1 cellular context compared by ENCODE assay signal in the genomic region with DNA sequence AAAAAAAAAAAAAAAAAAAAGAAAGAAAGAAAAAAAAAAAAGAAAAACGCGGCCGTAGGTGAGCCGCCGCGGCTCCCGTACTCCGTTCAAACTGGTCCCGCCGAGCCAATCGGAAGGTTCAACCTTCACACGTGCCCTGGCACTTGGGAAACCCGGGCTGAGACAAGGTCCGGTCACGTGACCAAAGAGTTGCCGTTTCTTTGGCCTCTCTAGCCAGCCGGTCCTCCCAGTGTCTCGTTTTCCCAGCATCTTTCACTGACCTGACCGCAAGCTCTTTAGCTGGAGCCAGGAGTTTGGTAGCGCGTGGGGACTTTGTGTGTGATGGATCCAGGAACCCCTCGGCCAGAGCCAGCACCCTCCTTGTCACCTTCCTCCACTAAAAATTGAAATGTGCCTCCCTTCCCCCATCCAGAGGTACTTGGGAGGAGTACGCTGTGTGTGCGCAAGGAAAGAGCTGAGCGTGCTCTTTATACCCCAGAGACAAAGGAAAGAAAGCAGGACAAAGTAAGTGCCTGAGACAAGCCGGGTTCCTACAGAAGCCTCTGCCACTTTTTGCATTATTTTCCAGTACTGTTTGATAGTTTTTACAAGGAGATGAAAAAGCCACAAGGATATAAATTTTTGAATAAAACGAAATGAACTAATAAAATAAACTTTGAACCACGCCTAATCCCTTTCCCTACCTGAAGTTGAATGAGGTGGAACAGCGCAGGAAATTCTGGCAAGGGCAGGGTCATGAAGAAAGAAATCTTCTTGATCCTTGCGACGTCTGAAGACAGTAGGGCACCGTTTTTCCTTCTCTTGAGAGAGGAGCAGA.
TF ChIP-seq lines count a peak whose summit lies in the region.

No MANE protein-coding gene starts in this region.

TF ChIP-seq in GM12878, 131 proteins besides CTCF, POLR2A, EP300 and RAD21 (continues in another document):
- TF ChIP-seq BRCA1 (IDR thresholded peaks at IDR 0.05; ENCODE audit: low read depth, low read length) (no peak), EED (IDR thresholded peaks at IDR 0.05; ENCODE audit: low read depth) (no peak), HDAC6 (IDR thresholded peaks at IDR 0.05; ENCODE audit: unreplicated experiment) (no peak), CREB1 (IDR thresholded peaks at IDR 0.05; ENCODE audit: low read depth) (peak; percentile 75), GATAD2B (conservative IDR thresholded peaks at IDR 0.05; ENCODE audit: low read depth) (no peak; the same call in 1 of the 2 replicates), HDAC2 (IDR thresholded peaks at IDR 0.05) (no peak), IRF4 (IDR thresholded peaks at IDR 0.05; ENCODE audit: low read depth, low read length) (peak; percentile 60; the same call in 1 of the 2 replicates), ZNF24 (IDR thresholded peaks at IDR 0.05) (no peak), RB1 (IDR thresholded peaks at IDR 0.05; ENCODE audit: borderline replicate concordance) (no peak; the same call in 1 of the 2 replicates), TCF12 (IDR thresholded peaks at IDR 0.05; ENCODE audit: low read depth, low read length) (no peak), ZNF274 (IDR thresholded peaks at IDR 0.05; ENCODE audit: insufficient read depth, insufficient read length) (no peak), KAT2A (conservative IDR thresholded peaks at IDR 0.05; ENCODE audit: control insufficient read depth, low read depth, low read length) (no peak), SIX5 (IDR thresholded peaks at IDR 0.05; ENCODE audit: low read depth, low read length, severe bottlenecking) (peak; percentile 51), NFIC (IDR thresholded peaks at IDR 0.05; ENCODE audit: low read depth, low read length) (0 out of 2 replicates have a peak, but pooled peaks have one; percentile 43), NR2F1 (conservative IDR thresholded peaks at IDR 0.05) (peak; percentile 60; the same call in 1 of the 2 replicates), MYC (IDR thresholded peaks at IDR 0.05; ENCODE audit: insufficient read depth, insufficient read length, insufficient replicate concordance, low read length, severe bottlenecking) (no peak), CEBPB (IDR thresholded peaks at IDR 0.05; ENCODE audit: borderline replicate concordance in 1 of 2, low read depth in 2 of 2, low read length in 2 of 2) (no peak), ZBED1 (IDR thresholded peaks at IDR 0.05; ENCODE audit: borderline replicate concordance) (no peak), CHD4 (IDR thresholded peaks at IDR 0.05) (no peak), FOXK2 (IDR thresholded peaks at IDR 0.05) (peak; percentile 66), ATF7 (IDR thresholded peaks at IDR 0.05; ENCODE audit: low read depth) (peak; percentile 70; the same call in 1 of the 2 replicates), IKZF2 (IDR thresholded peaks at IDR 0.05) (peak; percentile 64 to 67), NR2C1 (IDR thresholded peaks at IDR 0.05) (peak; percentile 64), POLR2AphosphoS2 (IDR thresholded peaks at IDR 0.05; ENCODE audit: low read depth, low read length) (no peak), SUZ12 (IDR thresholded peaks at IDR 0.05; ENCODE audit: unreplicated experiment) (no peak), SRF (IDR thresholded peaks at IDR 0.05; ENCODE audit: low read depth in 2 of 2, low read length in 2 of 2) (no peak), YY1 (IDR thresholded peaks at IDR 0.05; ENCODE audit: low read depth, low read length) (no peak; the same call in 1 of the 2 replicates), TCF7 (IDR thresholded peaks at IDR 0.05; ENCODE audit: borderline replicate concordance) (no peak), SPI1 (IDR thresholded peaks at IDR 0.05; ENCODE audit: borderline replicate concordance, insufficient read depth, low read depth, low read length) (no peak), PML (IDR thresholded peaks at IDR 0.05; ENCODE audit: low read length) (no peak), NFXL1 (IDR thresholded peaks at IDR 0.05; ENCODE audit: borderline replicate concordance) (no peak), RBBP5 (conservative IDR thresholded peaks at IDR 0.05) (no peak), NFYA (IDR thresholded peaks at IDR 0.05; ENCODE audit: borderline replicate concordance, low read depth, low read length) (no peak), RFX5 (IDR thresholded peaks at IDR 0.05; ENCODE audit: low read depth, low read length) (no peak)
- TF ChIP-seq, protein P1, sequence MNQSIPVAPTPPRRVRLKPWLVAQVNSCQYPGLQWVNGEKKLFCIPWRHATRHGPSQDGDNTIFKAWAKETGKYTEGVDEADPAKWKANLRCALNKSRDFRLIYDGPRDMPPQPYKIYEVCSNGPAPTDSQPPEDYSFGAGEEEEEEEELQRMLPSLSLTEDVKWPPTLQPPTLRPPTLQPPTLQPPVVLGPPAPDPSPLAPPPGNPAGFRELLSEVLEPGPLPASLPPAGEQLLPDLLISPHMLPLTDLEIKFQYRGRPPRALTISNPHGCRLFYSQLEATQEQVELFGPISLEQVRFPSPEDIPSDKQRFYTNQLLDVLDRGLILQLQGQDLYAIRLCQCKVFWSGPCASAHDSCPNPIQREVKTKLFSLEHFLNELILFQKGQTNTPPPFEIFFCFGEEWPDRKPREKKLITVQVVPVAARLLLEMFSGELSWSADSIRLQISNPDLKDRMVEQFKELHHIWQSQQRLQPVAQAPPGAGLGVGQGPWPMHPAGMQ (IDR thresholded peaks at IDR 0.05; ENCODE audit: borderline replicate concordance): no peak
- TF ChIP-seq, protein P2, sequence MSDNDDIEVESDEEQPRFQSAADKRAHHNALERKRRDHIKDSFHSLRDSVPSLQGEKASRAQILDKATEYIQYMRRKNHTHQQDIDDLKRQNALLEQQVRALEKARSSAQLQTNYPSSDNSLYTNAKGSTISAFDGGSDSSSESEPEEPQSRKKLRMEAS (IDR thresholded peaks at IDR 0.05; ENCODE audit: low read depth, low read length): peak; percentile 93
- TF ChIP-seq, protein P3, sequence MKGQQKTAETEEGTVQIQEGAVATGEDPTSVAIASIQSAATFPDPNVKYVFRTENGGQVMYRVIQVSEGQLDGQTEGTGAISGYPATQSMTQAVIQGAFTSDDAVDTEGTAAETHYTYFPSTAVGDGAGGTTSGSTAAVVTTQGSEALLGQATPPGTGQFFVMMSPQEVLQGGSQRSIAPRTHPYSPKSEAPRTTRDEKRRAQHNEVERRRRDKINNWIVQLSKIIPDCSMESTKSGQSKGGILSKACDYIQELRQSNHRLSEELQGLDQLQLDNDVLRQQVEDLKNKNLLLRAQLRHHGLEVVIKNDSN (IDR thresholded peaks at IDR 0.05; ENCODE audit: borderline replicate concordance, extremely low read length, insufficient read depth, low read depth, low read length): peak; percentile 98
- TF ChIP-seq, protein P4, sequence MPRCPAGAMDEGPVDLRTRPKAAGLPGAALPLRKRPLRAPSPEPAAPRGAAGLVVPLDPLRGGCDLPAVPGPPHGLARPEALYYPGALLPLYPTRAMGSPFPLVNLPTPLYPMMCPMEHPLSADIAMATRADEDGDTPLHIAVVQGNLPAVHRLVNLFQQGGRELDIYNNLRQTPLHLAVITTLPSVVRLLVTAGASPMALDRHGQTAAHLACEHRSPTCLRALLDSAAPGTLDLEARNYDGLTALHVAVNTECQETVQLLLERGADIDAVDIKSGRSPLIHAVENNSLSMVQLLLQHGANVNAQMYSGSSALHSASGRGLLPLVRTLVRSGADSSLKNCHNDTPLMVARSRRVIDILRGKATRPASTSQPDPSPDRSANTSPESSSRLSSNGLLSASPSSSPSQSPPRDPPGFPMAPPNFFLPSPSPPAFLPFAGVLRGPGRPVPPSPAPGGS (IDR thresholded peaks at IDR 0.05; ENCODE audit: borderline replicate concordance, insufficient read depth, low read depth, low read length, poor library complexity, severe bottlenecking): no peak
- TF ChIP-seq, protein P5, sequence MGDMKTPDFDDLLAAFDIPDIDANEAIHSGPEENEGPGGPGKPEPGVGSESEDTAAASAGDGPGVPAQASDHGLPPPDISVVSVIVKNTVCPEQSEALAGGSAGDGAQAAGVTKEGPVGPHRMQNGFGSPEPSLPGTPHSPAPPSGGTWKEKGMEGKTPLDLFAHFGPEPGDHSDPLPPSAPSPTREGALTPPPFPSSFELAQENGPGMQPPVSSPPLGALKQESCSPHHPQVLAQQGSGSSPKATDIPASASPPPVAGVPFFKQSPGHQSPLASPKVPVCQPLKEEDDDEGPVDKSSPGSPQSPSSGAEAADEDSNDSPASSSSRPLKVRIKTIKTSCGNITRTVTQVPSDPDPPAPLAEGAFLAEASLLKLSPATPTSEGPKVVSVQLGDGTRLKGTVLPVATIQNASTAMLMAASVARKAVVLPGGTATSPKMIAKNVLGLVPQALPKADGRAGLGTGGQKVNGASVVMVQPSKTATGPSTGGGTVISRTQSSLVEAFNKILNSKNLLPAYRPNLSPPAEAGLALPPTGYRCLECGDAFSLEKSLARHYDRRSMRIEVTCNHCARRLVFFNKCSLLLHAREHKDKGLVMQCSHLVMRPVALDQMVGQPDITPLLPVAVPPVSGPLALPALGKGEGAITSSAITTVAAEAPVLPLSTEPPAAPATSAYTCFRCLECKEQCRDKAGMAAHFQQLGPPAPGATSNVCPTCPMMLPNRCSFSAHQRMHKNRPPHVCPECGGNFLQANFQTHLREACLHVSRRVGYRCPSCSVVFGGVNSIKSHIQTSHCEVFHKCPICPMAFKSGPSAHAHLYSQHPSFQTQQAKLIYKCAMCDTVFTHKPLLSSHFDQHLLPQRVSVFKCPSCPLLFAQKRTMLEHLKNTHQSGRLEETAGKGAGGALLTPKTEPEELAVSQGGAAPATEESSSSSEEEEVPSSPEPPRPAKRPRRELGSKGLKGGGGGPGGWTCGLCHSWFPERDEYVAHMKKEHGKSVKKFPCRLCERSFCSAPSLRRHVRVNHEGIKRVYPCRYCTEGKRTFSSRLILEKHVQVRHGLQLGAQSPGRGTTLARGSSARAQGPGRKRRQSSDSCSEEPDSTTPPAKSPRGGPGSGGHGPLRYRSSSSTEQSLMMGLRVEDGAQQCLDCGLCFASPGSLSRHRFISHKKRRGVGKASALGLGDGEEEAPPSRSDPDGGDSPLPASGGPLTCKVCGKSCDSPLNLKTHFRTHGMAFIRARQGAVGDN (IDR thresholded peaks at IDR 0.05): peak; percentile 23; the same call in 1 of the 2 replicates
- TF ChIP-seq, protein P6, sequence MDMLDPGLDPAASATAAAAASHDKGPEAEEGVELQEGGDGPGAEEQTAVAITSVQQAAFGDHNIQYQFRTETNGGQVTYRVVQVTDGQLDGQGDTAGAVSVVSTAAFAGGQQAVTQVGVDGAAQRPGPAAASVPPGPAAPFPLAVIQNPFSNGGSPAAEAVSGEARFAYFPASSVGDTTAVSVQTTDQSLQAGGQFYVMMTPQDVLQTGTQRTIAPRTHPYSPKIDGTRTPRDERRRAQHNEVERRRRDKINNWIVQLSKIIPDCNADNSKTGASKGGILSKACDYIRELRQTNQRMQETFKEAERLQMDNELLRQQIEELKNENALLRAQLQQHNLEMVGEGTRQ (IDR thresholded peaks at IDR 0.05; ENCODE audit: borderline replicate concordance, low read depth, low read length): peak; percentile 99
- TF ChIP-seq, protein P7, sequence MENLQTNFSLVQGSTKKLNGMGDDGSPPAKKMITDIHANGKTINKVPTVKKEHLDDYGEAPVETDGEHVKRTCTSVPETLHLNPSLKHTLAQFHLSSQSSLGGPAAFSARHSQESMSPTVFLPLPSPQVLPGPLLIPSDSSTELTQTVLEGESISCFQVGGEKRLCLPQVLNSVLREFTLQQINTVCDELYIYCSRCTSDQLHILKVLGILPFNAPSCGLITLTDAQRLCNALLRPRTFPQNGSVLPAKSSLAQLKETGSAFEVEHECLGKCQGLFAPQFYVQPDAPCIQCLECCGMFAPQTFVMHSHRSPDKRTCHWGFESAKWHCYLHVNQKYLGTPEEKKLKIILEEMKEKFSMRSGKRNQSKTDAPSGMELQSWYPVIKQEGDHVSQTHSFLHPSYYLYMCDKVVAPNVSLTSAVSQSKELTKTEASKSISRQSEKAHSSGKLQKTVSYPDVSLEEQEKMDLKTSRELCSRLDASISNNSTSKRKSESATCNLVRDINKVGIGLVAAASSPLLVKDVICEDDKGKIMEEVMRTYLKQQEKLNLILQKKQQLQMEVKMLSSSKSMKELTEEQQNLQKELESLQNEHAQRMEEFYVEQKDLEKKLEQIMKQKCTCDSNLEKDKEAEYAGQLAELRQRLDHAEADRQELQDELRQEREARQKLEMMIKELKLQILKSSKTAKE (IDR thresholded peaks at IDR 0.05; ENCODE audit: low read depth, poor library complexity, severe bottlenecking): no peak
- TF ChIP-seq, protein P8, sequence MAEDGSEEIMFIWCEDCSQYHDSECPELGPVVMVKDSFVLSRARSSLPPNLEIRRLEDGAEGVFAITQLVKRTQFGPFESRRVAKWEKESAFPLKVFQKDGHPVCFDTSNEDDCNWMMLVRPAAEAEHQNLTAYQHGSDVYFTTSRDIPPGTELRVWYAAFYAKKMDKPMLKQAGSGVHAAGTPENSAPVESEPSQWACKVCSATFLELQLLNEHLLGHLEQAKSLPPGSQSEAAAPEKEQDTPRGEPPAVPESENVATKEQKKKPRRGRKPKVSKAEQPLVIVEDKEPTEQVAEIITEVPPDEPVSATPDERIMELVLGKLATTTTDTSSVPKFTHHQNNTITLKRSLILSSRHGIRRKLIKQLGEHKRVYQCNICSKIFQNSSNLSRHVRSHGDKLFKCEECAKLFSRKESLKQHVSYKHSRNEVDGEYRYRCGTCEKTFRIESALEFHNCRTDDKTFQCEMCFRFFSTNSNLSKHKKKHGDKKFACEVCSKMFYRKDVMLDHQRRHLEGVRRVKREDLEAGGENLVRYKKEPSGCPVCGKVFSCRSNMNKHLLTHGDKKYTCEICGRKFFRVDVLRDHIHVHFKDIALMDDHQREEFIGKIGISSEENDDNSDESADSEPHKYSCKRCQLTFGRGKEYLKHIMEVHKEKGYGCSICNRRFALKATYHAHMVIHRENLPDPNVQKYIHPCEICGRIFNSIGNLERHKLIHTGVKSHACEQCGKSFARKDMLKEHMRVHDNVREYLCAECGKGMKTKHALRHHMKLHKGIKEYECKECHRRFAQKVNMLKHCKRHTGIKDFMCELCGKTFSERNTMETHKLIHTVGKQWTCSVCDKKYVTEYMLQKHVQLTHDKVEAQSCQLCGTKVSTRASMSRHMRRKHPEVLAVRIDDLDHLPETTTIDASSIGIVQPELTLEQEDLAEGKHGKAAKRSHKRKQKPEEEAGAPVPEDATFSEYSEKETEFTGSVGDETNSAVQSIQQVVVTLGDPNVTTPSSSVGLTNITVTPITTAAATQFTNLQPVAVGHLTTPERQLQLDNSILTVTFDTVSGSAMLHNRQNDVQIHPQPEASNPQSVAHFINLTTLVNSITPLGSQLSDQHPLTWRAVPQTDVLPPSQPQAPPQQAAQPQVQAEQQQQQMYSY (CRISPR knock-in tag; IDR thresholded peaks at IDR 0.05): peak; percentile 92
- TF ChIP-seq, protein P9, sequence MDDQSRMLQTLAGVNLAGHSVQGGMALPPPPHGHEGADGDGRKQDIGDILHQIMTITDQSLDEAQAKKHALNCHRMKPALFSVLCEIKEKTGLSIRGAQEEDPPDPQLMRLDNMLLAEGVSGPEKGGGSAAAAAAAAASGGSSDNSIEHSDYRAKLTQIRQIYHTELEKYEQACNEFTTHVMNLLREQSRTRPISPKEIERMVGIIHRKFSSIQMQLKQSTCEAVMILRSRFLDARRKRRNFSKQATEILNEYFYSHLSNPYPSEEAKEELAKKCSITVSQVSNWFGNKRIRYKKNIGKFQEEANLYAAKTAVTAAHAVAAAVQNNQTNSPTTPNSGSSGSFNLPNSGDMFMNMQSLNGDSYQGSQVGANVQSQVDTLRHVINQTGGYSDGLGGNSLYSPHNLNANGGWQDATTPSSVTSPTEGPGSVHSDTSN (IDR thresholded peaks at IDR 0.05; ENCODE audit: insufficient replicate concordance, low read depth, low read length): no peak
